1 cellular context compared by ENCODE assay signal in the genomic region with DNA sequence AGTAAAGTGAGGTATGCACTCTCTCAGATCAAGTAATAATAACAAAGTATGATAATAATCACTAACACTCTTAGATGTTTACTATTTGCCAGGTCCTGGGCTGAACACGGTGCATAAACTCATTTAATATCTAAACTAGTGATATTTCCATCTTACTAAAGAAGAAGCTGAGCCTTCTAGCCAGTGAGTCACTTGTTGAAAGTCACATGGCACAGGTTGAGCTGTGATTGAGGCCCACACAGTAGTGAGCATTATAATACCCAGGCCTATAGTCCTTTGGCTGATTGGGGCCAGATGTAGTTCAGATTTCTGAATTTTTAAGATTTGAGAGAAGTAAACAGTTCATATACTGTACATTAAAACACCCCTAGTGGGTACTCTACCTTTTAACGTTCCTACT.
TF ChIP-seq lines count a peak whose summit lies in the region.

No MANE protein-coding gene starts in this region.

TF ChIP-seq in SK-N-SH, 30 proteins besides CTCF, POLR2A, EP300 and RAD21 (continued from another document):
- peak; percentile 19; the same call in 1 of the 2 replicates for TF ChIP-seq USF1 (IDR thresholded peaks at IDR 0.05; ENCODE audit: borderline replicate concordance, low read depth)
- TF ChIP-seq NFIC (IDR thresholded peaks at IDR 0.05; ENCODE audit: borderline replicate concordance) = no peak
- TF ChIP-seq POLR2AphosphoS5 (IDR thresholded peaks at IDR 0.05; ENCODE audit: low read depth, low read length) = no peak
- TF ChIP-seq GATA2 (CRISPR knock-in tag; IDR thresholded peaks at IDR 0.05) = no peak
